Comparison of ENCODE assay signal across 16 cellular contexts in the genomic region with DNA sequence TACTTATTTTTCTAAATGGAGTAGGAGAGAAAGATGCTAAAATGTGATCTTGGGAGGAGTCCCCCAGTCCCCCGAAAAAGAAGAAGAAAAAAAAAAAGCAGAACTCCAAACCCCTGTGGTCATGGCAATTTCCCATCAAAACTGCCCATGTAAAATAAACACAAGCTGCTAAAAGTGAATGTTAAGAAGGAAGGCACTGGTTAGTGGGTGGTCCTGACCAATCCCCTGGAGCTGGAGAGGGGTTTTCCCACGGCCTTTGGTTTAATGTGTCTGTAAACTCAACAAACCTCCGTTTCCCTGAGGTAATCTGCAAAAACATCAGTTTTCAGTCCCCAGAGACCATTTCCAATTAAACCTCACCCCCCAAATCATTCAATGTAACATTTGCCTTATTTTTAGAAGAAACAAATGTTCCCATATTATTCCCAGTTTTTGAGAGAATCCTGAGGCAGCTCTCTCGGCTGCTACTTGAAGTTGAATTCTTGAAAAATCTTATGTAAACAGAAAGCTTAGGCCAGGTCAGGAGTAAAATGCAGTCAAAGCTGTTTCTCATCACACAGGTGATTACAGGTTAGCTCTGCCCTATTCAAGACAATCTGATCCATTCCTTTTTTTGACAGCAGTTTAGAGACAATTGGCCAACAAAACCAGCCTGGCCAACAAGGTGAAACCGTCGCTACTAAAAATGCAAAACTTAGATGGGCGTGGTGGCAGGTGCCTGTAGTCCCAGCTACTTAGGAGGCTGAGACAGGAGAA. TPM values are rescaled to one million over a fixed set of nuclear protein-coding genes. Genes with fewer than 3 reads are reported as not detected.
A peak's percentile ranks its signal among the peaks of the same experiment; 100 is the strongest.
DNase-seq lines count a peak whose midpoint lies in the region; ATAC-seq and TF ChIP-seq lines count a peak whose summit lies in the region.
"Had no signal": no experiment of that assay in that cellular context is flagged by ENCODE, and none has a peak within 500 bp of the region (broad histone marks: within the 10 kb centered on the region; RNA-seq: fewer than 3 reads in every experiment).

No MANE protein-coding gene starts in this region.

- CTCF ChIA-PET in A673 (lab: Charles Lee) = interaction anchor here (0.6 to 0.7 kb wide), 2 partner anchors 102 to 235 kb away, joined by 3 to 5 read pairs; no protein-coding TSS in a partner anchor
- CTCF ChIA-PET in CD4-positive, alpha-beta T cell (lab: Charles Lee) = interaction anchor here (0.7 kb wide), 1 partner anchor 58 kb away, joined by 3 read pairs; no protein-coding TSS in a partner anchor

- H3K4me3 ChIP-seq in heart right ventricle (no peak overlapping the region), OCI-LY1 (ENCODE audit: low read depth, low read length, poor library complexity, severe bottlenecking) (no peak overlapping the region), fibroblast of villous mesenchyme (ENCODE audit: low read depth, low read length) (no peak overlapping the region), upper lobe of left lung (no peak overlapping the region), A673 (ENCODE audit: low read depth, low read length, poor library complexity, severe bottlenecking) (no peak overlapping the region)
- H3K4me3 ChIP-seq: thoracic aorta had no signal

- intact Hi-C loops in heart right ventricle (cut with DNase I) (no loop called here), left cardiac atrium (cut with DNase I) (no loop called here), A673 (cut with micrococcal nuclease; ENCODE audit: unreplicated experiment) (no loop called here)
- intact Hi-C loops in CD4-positive, alpha-beta T cell (cut with DNase I, micrococcal nuclease) = no loop called here

- TF ChIP-seq CTCF in heart right ventricle (IDR thresholded peaks at IDR 0.05) (no peak), OCI-LY1 (IDR thresholded peaks at IDR 0.05; ENCODE audit: low read length) (no peak), fibroblast of villous mesenchyme (IDR thresholded peaks at IDR 0.05; ENCODE audit: insufficient read depth, low read depth, low read length) (no peak), upper lobe of left lung (IDR thresholded peaks at IDR 0.05) (no peak), A673 (conservative IDR thresholded peaks at IDR 0.05; ENCODE audit: low read depth, low read length) (no peak)
- TF ChIP-seq CTCF in CD4-positive, alpha-beta T cell (IDR thresholded peaks at IDR 0.05) = no peak

- POLR2A ChIA-PET in A673 (lab: Charles Lee; ENCODE audit: low non-redundant PET) = no interaction called here
- POLR2A ChIA-PET in CD4-positive, alpha-beta T cell (lab: Charles Lee) = interaction anchor here (2.3 kb wide), 1 partner anchor 17 kb away, joined by 8 read pairs; a partner anchor contains a TSS

- no peak overlapping the region for H3K4me2 ChIP-seq in OCI-LY1 (ENCODE audit: low read length)

- H3K9me3 ChIP-seq in heart right ventricle (no peaks in the 10 kb centered on the region), OCI-LY1 (ENCODE audit: low read length) (no peaks in the 10 kb centered on the region), upper lobe of left lung (no peaks in the 10 kb centered on the region), A673 (ENCODE audit: low read depth, low read length, poor library complexity, severe bottlenecking) (no peaks in the 10 kb centered on the region)
- H3K9me3 ChIP-seq in CD4-positive, alpha-beta T cell (ENCODE audit: control insufficient read depth, low read length) = no peaks in the 10 kb centered on the region
- H3K9me3 ChIP-seq: thoracic aorta had no signal

- H3K36me3 ChIP-seq in heart right ventricle = peaks cover 0 to 27% (median 8%) of the 10 kb centered on the region in 9 donors
- no peaks in the 10 kb centered on the region for H3K36me3 ChIP-seq in OCI-LY1 (ENCODE audit: insufficient read depth, low read length)
- peaks cover 0 to 27% (median 13%) of the 10 kb centered on the region in 4 donors for H3K36me3 ChIP-seq in upper lobe of left lung
- peaks cover 4% of the 10 kb centered on the region for H3K36me3 ChIP-seq in A673 (ENCODE audit: insufficient read depth, low read length, poor library complexity, severe bottlenecking)

- H3F3A ChIP-seq in OCI-LY1 (ENCODE audit: insufficient read depth, low read length) = no peaks in the 10 kb centered on the region

- no peaks in the 10 kb centered on the region for H3K27me3 ChIP-seq in heart right ventricle
- 0 out of 2 replicates have a peak, but pooled peaks cover 4% of the 10 kb centered on the region for H3K27me3 ChIP-seq in OCI-LY1 (ENCODE audit: insufficient read depth, low read length)
- H3K27me3 ChIP-seq in upper lobe of left lung = no peaks in the 10 kb centered on the region
- no peaks in the 10 kb centered on the region for H3K27me3 ChIP-seq in A673 (replicated peaks; ENCODE audit: insufficient read depth, low read depth, low read length, poor library complexity)
- H3K27me3 ChIP-seq in CD4-positive, alpha-beta T cell (ENCODE audit: control insufficient read depth, insufficient read depth, low read length) = no peaks in the 10 kb centered on the region

- H3K9me3 Mint-ChIP-seq in CD4-positive, alpha-beta T cell = no peaks in the 10 kb centered on the region
- H3K9me3 Mint-ChIP-seq: activated naive CD8-positive, alpha-beta T cell treated with anti-CD3 and anti-CD28 coated beads, Interleukin-2, amount 50 U/mL, for 24 hours had no signal

- no peak overlapping the region for H3K27ac Mint-ChIP-seq in CD4-positive, alpha-beta T cell
- H3K27ac Mint-ChIP-seq: activated naive CD8-positive, alpha-beta T cell treated with anti-CD3 and anti-CD28 coated beads, Interleukin-2, amount 50 U/mL, for 24 hours; endodermal cell had no signal

- H3K4me3 Mint-ChIP-seq in CD4-positive, alpha-beta T cell = no peak overlapping the region
- H3K4me3 Mint-ChIP-seq: activated naive CD8-positive, alpha-beta T cell treated with anti-CD3 and anti-CD28 coated beads, Interleukin-2, amount 50 U/mL, for 24 hours; endodermal cell had no signal

- H3K36me3 Mint-ChIP-seq in CD4-positive, alpha-beta T cell (ENCODE audit: low read depth) = peaks cover 4% of the 10 kb centered on the region

- ATAC-seq in heart right ventricle (no peak), left cardiac atrium (no peak), upper lobe of left lung (ENCODE audit: low FRiP score in 2 of 2) (no peak)
- ATAC-seq in CD4-positive, alpha-beta T cell (ENCODE audit: poor library complexity) = no peak
- ATAC-seq: activated naive CD8-positive, alpha-beta T cell treated with anti-CD3 and anti-CD28 coated beads, Interleukin-2, amount 50 U/mL, for 24 hours had no signal

- TF ChIP-seq EP300 in upper lobe of left lung (IDR thresholded peaks at IDR 0.05) = no peak

- no TSS peak for BruUV-seq in A673 (replicated peaks; lab: Mats Ljungman, UMichigan)

- 72 to 78% methylated on average over 7 of the region's 7 CpGs for WGBS in heart right ventricle, 2 donors
- WGBS in upper lobe of left lung, 2 donors = 29 to 52% methylated on average over 7 of the region's 7 CpGs

- H4K20me1 ChIP-seq in OCI-LY1 (ENCODE audit: insufficient read depth, low read length) = no peaks in the 10 kb centered on the region

- peaks cover 10% of the 10 kb centered on the region for H3K27me3 Mint-ChIP-seq in CD4-positive, alpha-beta T cell

- H3K27ac ChIP-seq in heart right ventricle (peak overlapping the region in 7 of 10 donors; percentile 7 to 84 (median 78)), OCI-LY1 (ENCODE audit: low read depth, low read length, poor library complexity, severe bottlenecking) (peak overlapping the region; percentile 8), upper lobe of left lung (peak overlapping the region; percentile 62 to 91 (median 82)), A673 (ENCODE audit: low read depth, low read length, poor library complexity, severe bottlenecking) (no peak overlapping the region)
- H3K27ac ChIP-seq in CD4-positive, alpha-beta T cell (ENCODE audit: low read depth, low read length) = no peak overlapping the region

- H3K4me1 ChIP-seq in heart right ventricle = peaks cover 0 to 79% (median 20%) of the 10 kb centered on the region in 9 donors
- H3K4me1 ChIP-seq in OCI-LY1 (ENCODE audit: insufficient read depth, low read length, severe bottlenecking) = peaks cover 40% of the 10 kb centered on the region
- peaks cover 25 to 55% (median 51%) of the 10 kb centered on the region in 4 donors for H3K4me1 ChIP-seq in upper lobe of left lung
- peaks cover 27% of the 10 kb centered on the region for H3K4me1 ChIP-seq in A673 (ENCODE audit: insufficient read depth, low read length, poor library complexity, severe bottlenecking)

- DNase-seq in heart right ventricle = no peak
- DNase-seq in left cardiac atrium = no peak
- DNase-seq in fibroblast of villous mesenchyme (ENCODE audit: low read depth) = peak; percentile 55
- DNase-seq in upper lobe of left lung = no peak
- DNase-seq in A673 (ENCODE audit: low spot score) = no peak
- no peak for DNase-seq in CD4-positive, alpha-beta T cell
- DNase-seq in SHP77 (lab: John Stamatoyannopoulos, UW) = no peak
- DNase-seq: activated naive CD8-positive, alpha-beta T cell treated with anti-CD3 and anti-CD28 coated beads, Interleukin-2, amount 50 U/mL, for 24 hours; EL; endodermal cell; midbrain; NCI-H1105 treated with DMSO at 0.1 percent for 48 hours; NCI-H774 had no signal

- no peak for TF ChIP-seq POLR2A in upper lobe of left lung (IDR thresholded peaks at IDR 0.05)

- peaks cover 13% of the 10 kb centered on the region for H3K4me1 Mint-ChIP-seq in CD4-positive, alpha-beta T cell (ENCODE audit: low read depth)

- no peak overlapping the region for H2AFZ ChIP-seq in OCI-LY1 (ENCODE audit: low read length)

- H3K9ac ChIP-seq in OCI-LY1 (ENCODE audit: low read length) = no peak overlapping the region

- no peaks in the 10 kb centered on the region for H3K9me2 ChIP-seq in OCI-LY1 (ENCODE audit: low read depth, low read length)

- no peaks in the 10 kb centered on the region for H3K79me2 ChIP-seq in OCI-LY1 (ENCODE audit: insufficient read depth, low read length)

RNA-seq across cellular contexts. Expression of a gene that starts 17.0 kb away (rescaled TPM):
- total RNA-seq in heart right ventricle (10 to 100 TPM in 3 of 10 donors, 1 to 10 TPM in 7; 4.5 to 11.6 (median 6.3) TPM), left cardiac atrium (10 to 100 TPM; 12.2 to 14.2 TPM), fibroblast of villous mesenchyme (8.7 and 9.1 TPM in 2 replicates), upper lobe of left lung (10 to 100 TPM; 22.6 to 59.2 (median 30.7) TPM), A673 (2021) (25.4 and 35.5 TPM in 2 replicates)
- polyA plus RNA-seq in heart right ventricle = 1 to 10 TPM; 2.7 to 3.1 TPM
- total RNA-seq in CD4-positive, alpha-beta T cell = 1 to 10 TPM; 1.2 to 2.2 TPM

RNA-seq across cellular contexts. Expression of a gene that starts 23.6 kb away (rescaled TPM):
- total RNA-seq in heart right ventricle (100 to 1,000 TPM in 2 of 10 donors, 10 to 100 TPM in 8; 65.1 to 114 (median 83.8) TPM), left cardiac atrium (10 to 100 TPM; 89.9 to 96.6 TPM), fibroblast of villous mesenchyme (96.7 and 121 TPM in 2 replicates), upper lobe of left lung (100 to 1,000 TPM in 3 of 6 donors, 10 to 100 TPM in 3; 85.9 to 260 (median 132) TPM), A673 (2021) (94.3 and 100 TPM in 2 replicates)
- 100 to 1,000 TPM in 1 of 2 donors, 10 to 100 TPM in 1; 89.4 to 184 TPM for polyA plus RNA-seq in heart right ventricle
- total RNA-seq in CD4-positive, alpha-beta T cell = 10 to 100 TPM in 1 of 2 experiments, 1 to 10 TPM in 1; 8.8 to 10.4 TPM

RNA-seq across cellular contexts. Expression of a gene that starts 23.9 kb away (rescaled TPM):
- 10 to 100 TPM; 13.4 to 25.5 (median 19.7) TPM for total RNA-seq in heart right ventricle
- polyA plus RNA-seq in heart right ventricle = 10 to 100 TPM; 13.0 to 79.9 TPM
- 10 to 100 TPM; 16.4 to 20.0 TPM for total RNA-seq in left cardiac atrium
- 6.0 and 6.4 TPM in 2 replicates for total RNA-seq in fibroblast of villous mesenchyme
- total RNA-seq in upper lobe of left lung = 100 to 1,000 TPM in 1 of 6 donors, 10 to 100 TPM in 5; 17.5 to 176 (median 33.3) TPM
- 7.9 and 11.6 TPM in 2 replicates for total RNA-seq in A673 (2021)
- total RNA-seq in CD4-positive, alpha-beta T cell = 10 to 100 TPM; 35.5 to 42.4 TPM

RNA-seq across cellular contexts. Expression of a gene that starts 26.5 kb away (rescaled TPM):
- total RNA-seq in heart right ventricle (not detected), left cardiac atrium (not detected), fibroblast of villous mesenchyme (not detected in 2 replicates), upper lobe of left lung (not detected), A673 (2021) (not detected in 2 replicates)
- not detected for polyA plus RNA-seq in heart right ventricle
- not detected for total RNA-seq in CD4-positive, alpha-beta T cell
- total RNA-seq: endodermal cell; T-helper 2 cell treated with Interferon-gamma antibody and Interleukin-4, amounts not matched to agents 100 ng/mL and 5 ng/mL, for 36 hours; thoracic aorta had no signal

RNA-seq across cellular contexts. Expression of a gene that starts 32.8 kb away (rescaled TPM):
- total RNA-seq in heart right ventricle (10 to 100 TPM in 5 of 10 donors, 1 to 10 TPM in 5; 4.1 to 19.8 (median 10.3) TPM), left cardiac atrium (10 to 100 TPM; 23.5 to 28.3 TPM), fibroblast of villous mesenchyme (16.8 and 20.6 TPM in 2 replicates), upper lobe of left lung (10 to 100 TPM; 10.8 to 53.8 (median 26.0) TPM), A673 (2021) (19.0 and 20.2 TPM in 2 replicates)
- 10 to 100 TPM; 10.0 to 13.2 TPM for polyA plus RNA-seq in heart right ventricle
- 1 to 10 TPM; 8.2 TPM for total RNA-seq in CD4-positive, alpha-beta T cell

Comparison
In these comparisons a context has a peak if more than half of its experiments do, and no peak if none do; other contexts are left out.
1. H3K27ac ChIP-seq: peak in heart right ventricle (7 of 10), OCI-LY1 (single experiment) and upper lobe of left lung (4 of 4); none in A673 (single experiment) and CD4-positive, alpha-beta T cell (single experiment).